18 cellular contexts compared by ENCODE assay signal in the genomic region with DNA sequence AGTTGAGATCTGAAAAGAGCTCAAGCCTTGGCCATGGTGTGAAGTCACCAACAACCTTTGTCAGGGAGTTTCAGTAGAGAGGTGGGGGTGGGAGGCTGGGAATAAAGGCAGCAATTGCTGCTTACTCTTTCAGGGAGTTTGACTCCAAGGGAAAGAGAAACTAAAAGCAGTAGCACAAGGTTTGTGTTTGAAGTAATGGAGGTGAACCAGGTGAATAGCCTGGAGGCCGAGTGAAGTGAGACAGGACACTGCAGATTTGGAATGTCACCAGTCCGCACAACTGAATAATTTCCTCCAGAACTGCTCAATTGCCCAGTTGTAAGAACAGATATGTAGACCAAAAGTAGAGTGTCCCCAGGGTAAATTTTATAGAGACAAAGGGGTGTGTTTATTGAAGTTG. TPM values are rescaled to one million over a fixed set of nuclear protein-coding genes. Genes with fewer than 3 reads are reported as not detected.
A peak's percentile ranks its signal among the peaks of the same experiment; 100 is the strongest.
DNase-seq lines count a peak whose midpoint lies in the region; ATAC-seq, FAIRE-seq and TF ChIP-seq lines count a peak whose summit lies in the region.
"Had no signal": no experiment of that assay in that cellular context is flagged by ENCODE, and none has a peak within 500 bp of the region (broad histone marks: within the 10 kb centered on the region; RNA-seq: fewer than 3 reads in every experiment).

No MANE protein-coding gene starts in this region.

- no peaks in the 10 kb centered on the region for H3K27me3 Mint-ChIP-seq in activated naive CD8-positive, alpha-beta T cell treated with anti-CD3 and anti-CD28 coated beads for 36 hours
- H3K27me3 Mint-ChIP-seq: B cell; CD4-positive, alpha-beta T cell; IgD-negative memory B cell had no signal

- H3K79me2 ChIP-seq in MM.1S (ENCODE audit: low read length): no peaks in the 10 kb centered on the region

- TF ChIP-seq POLR2A in GM12891 (IDR thresholded peaks at IDR 0.05; ENCODE audit: low read depth, low read length) (no peak), transverse colon (IDR thresholded peaks at IDR 0.05) (no peak)

- H3K4me1 ChIP-seq in MM.1S (ENCODE audit: low read length) (peaks cover 25% of the 10 kb centered on the region), small intestine (ENCODE audit: control insufficient read depth in 2 of 2, insufficient read depth in 1 of 2, low read depth in 1 of 2, low read length in 1 of 2) (no peaks in the 10 kb centered on the region), transverse colon (no peaks in the 10 kb centered on the region)

- no peaks in the 10 kb centered on the region for H3K9me2 ChIP-seq in MM.1S (replicated peaks; ENCODE audit: insufficient read depth, low read length)

- H2AFZ ChIP-seq in MM.1S (ENCODE audit: low read length): no peak overlapping the region
- H2AFZ ChIP-seq: GM23248 had no signal

- H3K9ac ChIP-seq in MM.1S (ENCODE audit: low read length): no peak overlapping the region
- H3K9ac ChIP-seq: GM23248 had no signal

- H3K9me3 Mint-ChIP-seq in activated naive CD8-positive, alpha-beta T cell treated with anti-CD3 and anti-CD28 coated beads for 36 hours: no peaks in the 10 kb centered on the region
- H3K9me3 Mint-ChIP-seq: CD4-positive, alpha-beta T cell; IgD-negative memory B cell had no signal

- H3K27me3 ChIP-seq in MM.1S (replicated peaks; ENCODE audit: insufficient read depth, low read length) (no peaks in the 10 kb centered on the region), small intestine (ENCODE audit: control insufficient read depth in 2 of 2, insufficient read depth in 2 of 2, low read length in 2 of 2) (no peaks in the 10 kb centered on the region), transverse colon (no peaks in the 10 kb centered on the region)

- no peak overlapping the region for H3K4me3 Mint-ChIP-seq in activated naive CD8-positive, alpha-beta T cell treated with anti-CD3 and anti-CD28 coated beads for 36 hours
- H3K4me3 Mint-ChIP-seq: B cell; CD4-positive, alpha-beta T cell; IgD-negative memory B cell had no signal

- FAIRE-seq in GM12891 (lab: Jason Lieb, UNC): peak; percentile 20
- no peak for FAIRE-seq in small intestine (lab: Jason Lieb, UNC)
- FAIRE-seq: A204.1, G401.6, H54 had no signal

- in situ Hi-C loops in transverse colon (cut with MboI; ENCODE audit: low pct_ligation_motif_present in 1 of 4, low pct_unique_long_range_greater_than_20kb in 1 of 4, low sequenced_read_pairs in 3 of 4): no loop called here

- peaks cover 31% of the 10 kb centered on the region for H3K4me1 Mint-ChIP-seq in activated naive CD8-positive, alpha-beta T cell treated with anti-CD3 and anti-CD28 coated beads for 36 hours

- WGBS in small intestine, 3 donors: 27 to 72% (median 54%) methylated on average over 2 of the region's 2 CpGs
- 72 to 78% methylated on average over 2 of the region's 2 CpGs for WGBS in transverse colon (ENCODE audit: low coverage in 1 of 2), 2 donors

- no peaks in the 10 kb centered on the region for H3K36me3 Mint-ChIP-seq in activated naive CD8-positive, alpha-beta T cell treated with anti-CD3 and anti-CD28 coated beads for 36 hours

- intact Hi-C loops in transverse colon (cut with DNase I; ENCODE audit: low total_unique reads): no loop called here

- H3K4me3 ChIP-seq in MM.1S (ENCODE audit: low read length): no peak overlapping the region
- no peak overlapping the region for H3K4me3 ChIP-seq in small intestine (ENCODE audit: low read depth in 1 of 2, low read length in 2 of 2)
- H3K4me3 ChIP-seq in transverse colon: no peak overlapping the region
- H3K4me3 ChIP-seq: GM23248 had no signal

- no peaks in the 10 kb centered on the region for H3K36me3 ChIP-seq in MM.1S (replicated peaks; ENCODE audit: insufficient read depth, low read length)
- H3K36me3 ChIP-seq in small intestine (ENCODE audit: control insufficient read depth in 2 of 2, insufficient read depth in 2 of 2, low read length in 2 of 2): no peaks in the 10 kb centered on the region
- H3K36me3 ChIP-seq in transverse colon: no peaks in the 10 kb centered on the region

- no peaks in the 10 kb centered on the region for H4K20me1 ChIP-seq in MM.1S (ENCODE audit: insufficient read depth, low read length)

- H3K27ac ChIP-seq in MM.1S (ENCODE audit: low read length) (no peak overlapping the region), small intestine (ENCODE audit: low read depth in 1 of 2, low read length in 1 of 2) (no peak overlapping the region), transverse colon (no peak overlapping the region)
- H3K27ac ChIP-seq: GM23248 had no signal

- H3F3A ChIP-seq in MM.1S (ENCODE audit: insufficient read depth, low read length): peaks cover 11% of the 10 kb centered on the region

- H3K4me2 ChIP-seq in MM.1S (ENCODE audit: low read depth, low read length): peak overlapping the region; percentile 64

- peak; percentile 84 for ATAC-seq in left lobe of liver

- TF ChIP-seq EP300 in transverse colon (IDR thresholded peaks at IDR 0.05; ENCODE audit: low read depth): no peak

- TF ChIP-seq CTCF in MM.1S (IDR thresholded peaks at IDR 0.05; ENCODE audit: low read length): no peak
- TF ChIP-seq CTCF in transverse colon (IDR thresholded peaks at IDR 0.05): no peak

- H3K9me3 ChIP-seq in MM.1S (replicated peaks; ENCODE audit: insufficient read depth, low read length) (no peaks in the 10 kb centered on the region), small intestine (ENCODE audit: control insufficient read depth, low read depth) (no peaks in the 10 kb centered on the region), transverse colon (no peaks in the 10 kb centered on the region)

- H3K27ac Mint-ChIP-seq in activated naive CD8-positive, alpha-beta T cell treated with anti-CD3 and anti-CD28 coated beads for 36 hours: no peak overlapping the region
- H3K27ac Mint-ChIP-seq: B cell; CD4-positive, alpha-beta T cell; IgD-negative memory B cell had no signal

- DNase-seq in GM12891 (ENCODE audit: insufficient read length, low spot score) (no peak), MM.1S (peak; percentile 50), left lobe of liver (ENCODE audit: low spot score) (no peak), small intestine (peak; percentile 34), transverse colon (no peak), NCI-H1694 (lab: John Stamatoyannopoulos, UW) (no peak)
- no peak for DNase-seq in activated naive CD8-positive, alpha-beta T cell treated with anti-CD3 and anti-CD28 coated beads for 36 hours
- DNase-seq: C1 segment of cervical spinal cord; Calu3; CD4-positive, alpha-beta T cell; DMS79; GM23248 had no signal

TF ChIP-seq in GM12891, 5 proteins besides CTCF, POLR2A, EP300 and RAD21:
- no peak for TF ChIP-seq PAX5 (IDR thresholded peaks at IDR 0.05; ENCODE audit: insufficient read depth, low read length, severe bottlenecking)
- no peak for TF ChIP-seq SPI1 (IDR thresholded peaks at IDR 0.05; ENCODE audit: low read depth, low read length)
- no peak for TF ChIP-seq POU2F2 (IDR thresholded peaks at IDR 0.05; ENCODE audit: low read depth, low read length)
- no peak for TF ChIP-seq POLR2AphosphoS5 (IDR thresholded peaks at IDR 0.05; ENCODE audit: low read depth, low read length)
- no peak for TF ChIP-seq TAF1 (IDR thresholded peaks at IDR 0.05; ENCODE audit: low read depth, low read length)

RNA-seq across cellular contexts. Expression of a gene that starts 44.1 kb away (rescaled TPM):
- 14.8 TPM for polyA plus RNA-seq in GM12891 (2012; ENCODE audit: low read depth, missing spikeins)
- 1.4 TPM for total RNA-seq in left lobe of liver
- polyA plus RNA-seq in small intestine: 1 to 10 TPM in 2 of 3 donors, under 1 TPM in 1; 0.89 to 2.4 (median 1.9) TPM
- total RNA-seq in transverse colon: 1 to 10 TPM in 3 of 4 donors, not detected in 1; 1.4 to 4.6 (median 2.2) TPM
- under 1 TPM; 0.08 to 0.12 TPM for total RNA-seq in activated naive CD8-positive, alpha-beta T cell treated with anti-CD3 and anti-CD28 coated beads for 36 hours
- total RNA-seq: Calu3, GM23248, HT-29 had no signal
- polyA plus RNA-seq: GM23248 had no signal

Comparison
In these comparisons a context has a peak if more than half of its experiments do, and no peak if none do; other contexts are left out.
1. DNase-seq: peak in MM.1S (single experiment) and small intestine (single experiment); none in GM12891 (single experiment), left lobe of liver (single experiment), transverse colon (single experiment), activated naive CD8-positive, alpha-beta T cell treated with anti-CD3 and anti-CD28 coated beads for 36 hours (single experiment) and NCI-H1694 (single experiment).